Comparison of ENCODE assay signal across 1 cellular context in the genomic region with DNA sequence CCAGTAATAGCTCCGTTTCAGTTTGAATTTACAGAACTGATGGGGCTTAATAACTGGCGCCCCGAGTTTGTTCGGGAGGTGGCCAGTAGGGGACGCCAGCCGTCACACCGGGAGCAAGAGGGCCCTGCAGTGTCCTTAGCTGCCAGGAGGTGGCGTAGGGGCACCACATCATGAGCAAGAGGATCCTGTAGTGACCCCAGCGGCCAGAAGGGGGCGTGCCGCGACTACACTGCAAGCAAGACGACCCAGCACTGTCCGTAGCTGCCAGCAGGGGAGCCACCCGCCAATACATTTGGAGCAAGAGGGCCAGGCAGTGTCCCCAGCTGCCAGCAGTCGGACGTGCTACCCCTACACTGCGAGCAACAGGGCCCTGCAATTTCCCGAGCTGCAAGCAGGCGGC.
TF ChIP-seq lines count a peak whose summit lies in the region.

No MANE protein-coding gene starts in this region.

TF ChIP-seq in HepG2, 621 proteins besides CTCF, POLR2A, EP300 and RAD21 (continued from another document):
- no peak for TF ChIP-seq ZNF574 (CRISPR knock-in tag; IDR thresholded peaks at IDR 0.05)
- 0 out of 4 replicates have a peak, but pooled peaks of 1 of the 2 experiments have one; percentile 42 for TF ChIP-seq HMGXB4 (CRISPR knock-in tag; IDR thresholded peaks at IDR 0.05; ENCODE audit: borderline replicate concordance in 1 of 2, low read depth in 1 of 2)
- no peak for TF ChIP-seq ZFP62 (CRISPR knock-in tag; IDR thresholded peaks at IDR 0.05)
- peak; percentile 22 for TF ChIP-seq STAG1 (CRISPR knock-in tag; IDR thresholded peaks at IDR 0.05)
- TF ChIP-seq SMAD9 (CRISPR knock-in tag; IDR thresholded peaks at IDR 0.05), result no peak
- TF ChIP-seq ZNF878 (CRISPR knock-in tag; IDR thresholded peaks at IDR 0.05), result no peak
- TF ChIP-seq ZNF768 (CRISPR knock-in tag; IDR thresholded peaks at IDR 0.05), result 0 out of 2 replicates have a peak, but pooled peaks have one; percentile 8
- no peak for TF ChIP-seq KAT2B (IDR thresholded peaks at IDR 0.05; ENCODE audit: borderline replicate concordance, low read depth, low read length)
- TF ChIP-seq SALL1 (CRISPR knock-in tag; IDR thresholded peaks at IDR 0.05), result 0 out of 2 replicates have a peak, but pooled peaks have one; percentile 10
- TF ChIP-seq, protein P1, sequence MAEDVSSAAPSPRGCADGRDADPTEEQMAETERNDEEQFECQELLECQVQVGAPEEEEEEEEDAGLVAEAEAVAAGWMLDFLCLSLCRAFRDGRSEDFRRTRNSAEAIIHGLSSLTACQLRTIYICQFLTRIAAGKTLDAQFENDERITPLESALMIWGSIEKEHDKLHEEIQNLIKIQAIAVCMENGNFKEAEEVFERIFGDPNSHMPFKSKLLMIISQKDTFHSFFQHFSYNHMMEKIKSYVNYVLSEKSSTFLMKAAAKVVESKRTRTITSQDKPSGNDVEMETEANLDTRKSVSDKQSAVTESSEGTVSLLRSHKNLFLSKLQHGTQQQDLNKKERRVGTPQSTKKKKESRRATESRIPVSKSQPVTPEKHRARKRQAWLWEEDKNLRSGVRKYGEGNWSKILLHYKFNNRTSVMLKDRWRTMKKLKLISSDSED (CRISPR knock-in tag; IDR thresholded peaks at IDR 0.05), result peak; percentile 99
- TF ChIP-seq ZNF136 (CRISPR knock-in tag; IDR thresholded peaks at IDR 0.05; ENCODE audit: low read depth), result no peak
- peak; percentile 34; the same call in 1 of the 2 replicates for TF ChIP-seq HOXA3 (CRISPR knock-in tag; IDR thresholded peaks at IDR 0.05)
- TF ChIP-seq, protein P2, sequence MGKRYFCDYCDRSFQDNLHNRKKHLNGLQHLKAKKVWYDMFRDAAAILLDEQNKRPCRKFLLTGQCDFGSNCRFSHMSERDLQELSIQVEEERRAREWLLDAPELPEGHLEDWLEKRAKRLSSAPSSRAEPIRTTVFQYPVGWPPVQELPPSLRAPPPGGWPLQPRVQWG (CRISPR knock-in tag; IDR thresholded peaks at IDR 0.05; ENCODE audit: borderline replicate concordance, low read depth), result no peak
- TF ChIP-seq ARNT (IDR thresholded peaks at IDR 0.05), result no peak
- no peak for TF ChIP-seq CAMTA2 (CRISPR knock-in tag; IDR thresholded peaks at IDR 0.05; ENCODE audit: borderline replicate concordance)
- no peak for TF ChIP-seq ZKSCAN1 (IDR thresholded peaks at IDR 0.05; ENCODE audit: low read length)
TF ChIP-seq in HepG2: peak in this region for 10.
